Comparison of ENCODE assay signal across 10 cellular contexts in genomic region chr2:176177580-176178270, GRCh38. TPM values are rescaled to one million over a fixed set of nuclear protein-coding genes. Genes with fewer than 3 reads are reported as not detected.
DNase-seq lines count a peak whose midpoint lies in the region; ATAC-seq and TF ChIP-seq lines count a peak whose summit lies in the region.
"Had no signal": no experiment of that assay in that cellular context is flagged by ENCODE, and none has a peak within 500 bp of the region (broad histone marks: within the 10 kb centered on the region; RNA-seq: fewer than 3 reads in every experiment).

No MANE protein-coding gene starts in this region.

- no peak for TF ChIP-seq CTCF in fibroblast of mammary gland (conservative IDR thresholded peaks at IDR 0.05; ENCODE audit: control insufficient read depth, insufficient read depth, low read depth, low read length)

- no peak for ATAC-seq in GM21526 (IDR thresholded peaks at IDR 0.05; ENCODE audit: low FRiP score, unreplicated experiment)
- ATAC-seq in left lobe of liver = no peak

- DNase-seq in NCI-H1436 (lab: John Stamatoyannopoulos, UW) (peak; percentile 61), NCI-H1436 treated with DMSO at 0.1 percent for 48 hours (lab: John Stamatoyannopoulos, UW) (no peak), NCI-H2171 treated with DMSO at 0.1 percent for 48 hours (lab: John Stamatoyannopoulos, UW) (peak; percentile 84), fibroblast of mammary gland (ENCODE audit: low read depth) (no peak), kidney tubule cell (ENCODE audit: low spot score) (no peak), left lobe of liver (ENCODE audit: low spot score) (no peak)
- DNase-seq: 8988T; NK-92 treated with Interleukin-12 subunit alpha and Interleukin-12 subunit beta, amount 100 ng/mL, for 24 hours had no signal

- peak overlapping the region; percentile 50 for H3K4me3 ChIP-seq in fibroblast of mammary gland (ENCODE audit: control insufficient read depth, low read depth, low read length)
- peak overlapping the region; percentile 18 to 44 (median 28) for H3K4me3 ChIP-seq in skin epidermis

- peak overlapping the region in 7 of 21 experiments; percentile 12 to 63 (median 45) for H3K27ac ChIP-seq in skin epidermis

RNA-seq across cellular contexts. Expression of gene HOXD1, which starts 10.7 kb away (rescaled TPM):
- not detected for total RNA-seq in left lobe of liver

RNA-seq across cellular contexts. Expression of gene HOXD3, which starts 20.6 kb away (rescaled TPM):
- not detected for total RNA-seq in left lobe of liver

RNA-seq across cellular contexts. Expression of gene HOXD4, which starts 26.4 kb away (rescaled TPM):
- total RNA-seq in left lobe of liver = not detected

RNA-seq across cellular contexts. Expression of gene HOXD8, which starts 48.2 kb away (rescaled TPM):
- total RNA-seq in left lobe of liver = not detected

RNA-seq across cellular contexts. Expression of gene HOXD9, which starts 55.2 kb away (rescaled TPM):
- total RNA-seq in left lobe of liver = not detected

Comparison
In these comparisons a context has a peak if more than half of its experiments do, and no peak if none do; other contexts are left out.
1. DNase-seq: peak in NCI-H1436 (single experiment) and NCI-H2171 treated with DMSO at 0.1 percent for 48 hours (single experiment); none in NCI-H1436 treated with DMSO at 0.1 percent for 48 hours (single experiment), fibroblast of mammary gland (single experiment), kidney tubule cell (single experiment) and left lobe of liver (single experiment).